ENCODE assay signal across 19 cellular contexts in the genomic region with DNA sequence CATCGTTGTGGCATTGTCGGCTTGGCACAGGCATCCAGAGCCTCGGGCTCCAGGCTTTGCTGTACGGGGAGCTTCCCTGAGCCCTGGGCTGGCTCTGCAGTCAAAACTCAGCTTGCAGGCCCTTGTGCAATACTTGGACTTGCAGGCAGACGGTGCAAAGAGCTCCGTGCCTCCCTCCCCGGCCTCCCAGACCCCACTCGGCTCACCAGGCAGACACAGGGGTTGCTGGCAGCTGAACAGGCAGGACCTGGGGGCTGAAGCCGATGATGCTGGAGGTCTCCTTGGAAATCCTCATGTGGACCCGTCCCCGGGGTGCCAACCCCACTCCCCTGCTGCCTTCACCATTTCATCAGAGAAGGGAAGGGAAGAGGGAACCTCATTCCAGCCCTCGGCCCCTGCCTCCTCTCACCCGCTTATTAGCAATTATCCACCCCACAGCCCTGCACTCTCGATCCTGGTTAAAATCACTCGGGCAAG. TPM values are rescaled to one million over a fixed set of nuclear protein-coding genes. Genes with fewer than 3 reads are reported as not detected.
DNase-seq lines count a peak whose midpoint lies in the region; ATAC-seq, FAIRE-seq and TF ChIP-seq lines count a peak whose summit lies in the region.
"Had no signal": no experiment of that assay in that cellular context is flagged by ENCODE, and none has a peak within 500 bp of the region (broad histone marks: within the 10 kb centered on the region; RNA-seq: fewer than 3 reads in every experiment).

No MANE protein-coding gene starts in this region.

- H3K4me3 Mint-ChIP-seq in activated CD4-positive, alpha-beta T cell treated with anti-CD3 and anti-CD28 coated beads, Interleukin-2, amount 10 ng/mL, durations not matched to agents 24 days and 14 days: no peak overlapping the region
- H3K4me3 Mint-ChIP-seq in activated T-helper 17 cell treated with anti-CD3 and anti-CD28 coated beads, Interleukin-2, amount 50 U/mL, for 72 hours: no peak overlapping the region
- H3K4me3 Mint-ChIP-seq in naive thymus-derived CD4-positive, alpha-beta T cell: no peak overlapping the region
- H3K4me3 Mint-ChIP-seq in activated T-helper 2 cell treated with anti-CD3 and anti-CD28 coated beads, Interferon-gamma antibody, Interleukin-2, Interleukin-4, amounts not matched to agents 10 μg/mL and 5 μg/mL and 100 μg/mL, durations not matched to agents 14 hours and 24 hours and 36 hours (ENCODE audit: low read depth): no peak overlapping the region

- DNase-seq in activated CD4-positive, alpha-beta T cell treated with anti-CD3 and anti-CD28 coated beads, Interleukin-2, amount 10 ng/mL, durations not matched to agents 24 days and 14 days: peak; percentile 62
- no peak for DNase-seq in activated CD4-positive, alpha-beta T cell treated with anti-CD3 and anti-CD28 coated beads, Interleukin-2, amount 50 U/mL, for 4 hours
- DNase-seq in GM12891 (ENCODE audit: insufficient read length, low spot score): no peak
- DNase-seq in naive thymus-derived CD4-positive, alpha-beta T cell: no peak
- DNase-seq in activated T-helper 2 cell treated with anti-CD3 and anti-CD28 coated beads, Interferon-gamma antibody, Interleukin-2, Interleukin-4, amounts not matched to agents 10 μg/mL and 5 μg/mL and 100 μg/mL, durations not matched to agents 14 hours and 24 hours and 36 hours (ENCODE audit: low spot score): no peak
- no peak for DNase-seq in activated effector memory CD4-positive, alpha-beta T cell treated with Interleukin-2 at 50 U/mL for 16 hours
- DNase-seq: activated CD4-positive, CD25-positive, alpha-beta regulatory T cell; anterior cingulate cortex; EL; GOT3; NCI-H2081; NCI-H524; OCI-M1; ovary; stimulated activated naive CD4-positive, alpha-beta T cell treated with Interleukin-2 at 50 U/mL for 16 hours had no signal

- peaks cover 23% of the 10 kb centered on the region for H3K4me1 Mint-ChIP-seq in activated CD4-positive, alpha-beta T cell treated with anti-CD3 and anti-CD28 coated beads, Interleukin-2, amount 10 ng/mL, durations not matched to agents 24 days and 14 days
- no peaks in the 10 kb centered on the region for H3K4me1 Mint-ChIP-seq in activated T-helper 17 cell treated with anti-CD3 and anti-CD28 coated beads, Interleukin-2, amount 50 U/mL, for 72 hours
- H3K4me1 Mint-ChIP-seq in naive thymus-derived CD4-positive, alpha-beta T cell: peaks cover 0 to 40% (median 2%) of the 10 kb centered on the region in 7 donors
- peaks cover 12% of the 10 kb centered on the region for H3K4me1 Mint-ChIP-seq in activated T-helper 2 cell treated with anti-CD3 and anti-CD28 coated beads, Interferon-gamma antibody, Interleukin-2, Interleukin-4, amounts not matched to agents 10 μg/mL and 5 μg/mL and 100 μg/mL, durations not matched to agents 14 hours and 24 hours and 36 hours (ENCODE audit: low read depth)

- no peak for FAIRE-seq in GM12891 (lab: Jason Lieb, UNC)
- FAIRE-seq: colon, small intestine had no signal

- H3K27me3 ChIP-seq in naive thymus-derived CD4-positive, alpha-beta T cell (ENCODE audit: control insufficient read depth in 2 of 2, insufficient read depth in 2 of 2, low read length in 2 of 2): no peaks in the 10 kb centered on the region
- H3K27me3 ChIP-seq: ovary had no signal

- POLR2A ChIA-PET in naive thymus-derived CD4-positive, alpha-beta T cell (lab: Charles Lee): interaction anchor here (1.1 kb wide), 1 partner anchor 9 kb away, joined by 3 read pairs; no protein-coding TSS in a partner anchor

- intact Hi-C loops in activated CD4-positive, alpha-beta T cell treated with anti-CD3 and anti-CD28 coated beads, Interleukin-2, amount 10 ng/mL, durations not matched to agents 24 days and 14 days (cut with micrococcal nuclease): loop anchor here (5.0 kb wide), 1 partner anchor 41 kb away; no protein-coding TSS in a partner anchor
- intact Hi-C loops in naive thymus-derived CD4-positive, alpha-beta T cell (cut with micrococcal nuclease): loop anchor here in 1 of 2 donors (1.0 to 5.0 kb wide), 4 partner anchors 9 to 192 kb away; a partner anchor contains a TSS
- intact Hi-C loops in activated T-helper 2 cell treated with anti-CD3 and anti-CD28 coated beads, Interferon-gamma antibody, Interleukin-2, Interleukin-4, amounts not matched to agents 10 μg/mL and 5 μg/mL and 100 μg/mL, durations not matched to agents 14 hours and 24 hours and 36 hours (cut with micrococcal nuclease): no loop called here

- H3K27me3 Mint-ChIP-seq in activated CD4-positive, alpha-beta T cell treated with anti-CD3 and anti-CD28 coated beads, Interleukin-2, amount 10 ng/mL, durations not matched to agents 24 days and 14 days: no peaks in the 10 kb centered on the region
- no peaks in the 10 kb centered on the region for H3K27me3 Mint-ChIP-seq in activated T-helper 17 cell treated with anti-CD3 and anti-CD28 coated beads, Interleukin-2, amount 50 U/mL, for 72 hours
- H3K27me3 Mint-ChIP-seq in naive thymus-derived CD4-positive, alpha-beta T cell: no peaks in the 10 kb centered on the region
- no peaks in the 10 kb centered on the region for H3K27me3 Mint-ChIP-seq in activated T-helper 2 cell treated with anti-CD3 and anti-CD28 coated beads, Interferon-gamma antibody, Interleukin-2, Interleukin-4, amounts not matched to agents 10 μg/mL and 5 μg/mL and 100 μg/mL, durations not matched to agents 14 hours and 24 hours and 36 hours (ENCODE audit: low read depth)

- peaks cover 0 to 61% (median 10%) of the 10 kb centered on the region in 3 experiments for H3K36me3 ChIP-seq in naive thymus-derived CD4-positive, alpha-beta T cell (ENCODE audit: control insufficient read depth in 2 of 3, insufficient read depth in 3 of 3, low read length in 3 of 3)
- H3K36me3 ChIP-seq: ovary had no signal

- H3K9me3 ChIP-seq in naive thymus-derived CD4-positive, alpha-beta T cell (ENCODE audit: control insufficient read depth in 2 of 3, low read length in 3 of 3): peaks cover 0 to 11% (median 0%) of the 10 kb centered on the region in 3 experiments
- H3K9me3 ChIP-seq: ovary had no signal

- no peaks in the 10 kb centered on the region for H3K9me3 Mint-ChIP-seq in activated CD4-positive, alpha-beta T cell treated with anti-CD3 and anti-CD28 coated beads, Interleukin-2, amount 10 ng/mL, durations not matched to agents 24 days and 14 days
- no peaks in the 10 kb centered on the region for H3K9me3 Mint-ChIP-seq in activated T-helper 17 cell treated with anti-CD3 and anti-CD28 coated beads, Interleukin-2, amount 50 U/mL, for 72 hours
- peaks cover 0 to 8% (median under 1%) of the 10 kb centered on the region in 11 donors for H3K9me3 Mint-ChIP-seq in naive thymus-derived CD4-positive, alpha-beta T cell
- no peaks in the 10 kb centered on the region for H3K9me3 Mint-ChIP-seq in activated T-helper 2 cell treated with anti-CD3 and anti-CD28 coated beads, Interferon-gamma antibody, Interleukin-2, Interleukin-4, amounts not matched to agents 10 μg/mL and 5 μg/mL and 100 μg/mL, durations not matched to agents 14 hours and 24 hours and 36 hours

- peak overlapping the region; percentile 34 for H3K27ac Mint-ChIP-seq in activated CD4-positive, alpha-beta T cell treated with anti-CD3 and anti-CD28 coated beads, Interleukin-2, amount 10 ng/mL, durations not matched to agents 24 days and 14 days
- H3K27ac Mint-ChIP-seq in activated T-helper 17 cell treated with anti-CD3 and anti-CD28 coated beads, Interleukin-2, amount 50 U/mL, for 72 hours: peak overlapping the region; percentile 11
- H3K27ac Mint-ChIP-seq in naive thymus-derived CD4-positive, alpha-beta T cell: peak overlapping the region in 4 of 9 donors; percentile 47 to 78 (median 65)
- no peak overlapping the region for H3K27ac Mint-ChIP-seq in activated T-helper 2 cell treated with anti-CD3 and anti-CD28 coated beads, Interferon-gamma antibody, Interleukin-2, Interleukin-4, amounts not matched to agents 10 μg/mL and 5 μg/mL and 100 μg/mL, durations not matched to agents 14 hours and 24 hours and 36 hours

- H3K4me1 ChIP-seq in naive thymus-derived CD4-positive, alpha-beta T cell (ENCODE audit: control insufficient read depth in 2 of 2, insufficient read depth in 2 of 2, low read length in 2 of 2): peaks cover 0 to 19% of the 10 kb centered on the region in 2 donors

- no peak overlapping the region for H3K4me3 ChIP-seq in naive thymus-derived CD4-positive, alpha-beta T cell (ENCODE audit: low read length)
- H3K4me3 ChIP-seq: ovary had no signal

- CTCF ChIA-PET in naive thymus-derived CD4-positive, alpha-beta T cell (lab: Charles Lee): interaction anchor here (0.6 kb wide), 1 partner anchor 421 kb away, joined by 6 read pairs; no protein-coding TSS in a partner anchor

- ATAC-seq in activated T-helper 17 cell treated with anti-CD3 and anti-CD28 coated beads, Interleukin-2, amount 50 U/mL, for 72 hours (replicated peaks): peak; percentile 12
- ATAC-seq in naive thymus-derived CD4-positive, alpha-beta T cell: peak; percentile 10
- no peak for ATAC-seq in GM21717 (IDR thresholded peaks at IDR 0.05; ENCODE audit: unreplicated experiment)

- H3K36me3 Mint-ChIP-seq in activated CD4-positive, alpha-beta T cell treated with anti-CD3 and anti-CD28 coated beads, Interleukin-2, amount 10 ng/mL, durations not matched to agents 24 days and 14 days (ENCODE audit: low read depth): peaks cover 43% of the 10 kb centered on the region
- H3K36me3 Mint-ChIP-seq in activated T-helper 17 cell treated with anti-CD3 and anti-CD28 coated beads, Interleukin-2, amount 50 U/mL, for 72 hours (ENCODE audit: low read depth): peaks cover 37% of the 10 kb centered on the region
- peaks cover 15 to 52% (median 40%) of the 10 kb centered on the region in 5 donors for H3K36me3 Mint-ChIP-seq in naive thymus-derived CD4-positive, alpha-beta T cell
- peaks cover 55% of the 10 kb centered on the region for H3K36me3 Mint-ChIP-seq in activated T-helper 2 cell treated with anti-CD3 and anti-CD28 coated beads, Interferon-gamma antibody, Interleukin-2, Interleukin-4, amounts not matched to agents 10 μg/mL and 5 μg/mL and 100 μg/mL, durations not matched to agents 14 hours and 24 hours and 36 hours (ENCODE audit: low read depth)

- H3K27ac ChIP-seq in naive thymus-derived CD4-positive, alpha-beta T cell (ENCODE audit: low read depth, low read length): no peak overlapping the region
- H3K27ac ChIP-seq: ovary had no signal

- TF ChIP-seq POLR2A in GM12891 (IDR thresholded peaks at IDR 0.05; ENCODE audit: low read depth, low read length): no peak

TF ChIP-seq in GM12891, 5 proteins besides CTCF, POLR2A, EP300 and RAD21:
- TF ChIP-seq POLR2AphosphoS5 (IDR thresholded peaks at IDR 0.05; ENCODE audit: low read depth, low read length) (0 out of 2 replicates have a peak, but pooled peaks have one; percentile 6), TAF1 (IDR thresholded peaks at IDR 0.05; ENCODE audit: low read depth, low read length) (no peak)

RNA-seq across cellular contexts. Expression of a gene that starts 59.6 kb away (rescaled TPM):
- 30.6 and 31.0 TPM in 2 replicates for total RNA-seq in activated CD4-positive, alpha-beta T cell treated with anti-CD3 and anti-CD28 coated beads, Interleukin-2, amount 10 ng/mL, durations not matched to agents 24 days and 14 days
- 17.9 TPM for polyA plus RNA-seq in GM12891 (2012; ENCODE audit: low read depth, missing spikeins)
- 10 to 100 TPM; 15.4 to 17.4 TPM for total RNA-seq in activated T-helper 17 cell treated with anti-CD3 and anti-CD28 coated beads, Interleukin-2, amount 50 U/mL, for 72 hours
- total RNA-seq in naive thymus-derived CD4-positive, alpha-beta T cell: 10 to 100 TPM; 18.1 to 25.7 (median 21.0) TPM
- polyA plus RNA-seq in naive thymus-derived CD4-positive, alpha-beta T cell: 1 to 10 TPM; 4.2 to 9.2 TPM
- total RNA-seq in activated T-helper 2 cell treated with anti-CD3 and anti-CD28 coated beads, Interferon-gamma antibody, Interleukin-2, Interleukin-4, amounts not matched to agents 10 μg/mL and 5 μg/mL and 100 μg/mL, durations not matched to agents 14 hours and 24 hours and 36 hours: 40.9 and 41.4 TPM in 2 replicates
